ENCODE assay signal across 1 cellular context in the genomic region with DNA sequence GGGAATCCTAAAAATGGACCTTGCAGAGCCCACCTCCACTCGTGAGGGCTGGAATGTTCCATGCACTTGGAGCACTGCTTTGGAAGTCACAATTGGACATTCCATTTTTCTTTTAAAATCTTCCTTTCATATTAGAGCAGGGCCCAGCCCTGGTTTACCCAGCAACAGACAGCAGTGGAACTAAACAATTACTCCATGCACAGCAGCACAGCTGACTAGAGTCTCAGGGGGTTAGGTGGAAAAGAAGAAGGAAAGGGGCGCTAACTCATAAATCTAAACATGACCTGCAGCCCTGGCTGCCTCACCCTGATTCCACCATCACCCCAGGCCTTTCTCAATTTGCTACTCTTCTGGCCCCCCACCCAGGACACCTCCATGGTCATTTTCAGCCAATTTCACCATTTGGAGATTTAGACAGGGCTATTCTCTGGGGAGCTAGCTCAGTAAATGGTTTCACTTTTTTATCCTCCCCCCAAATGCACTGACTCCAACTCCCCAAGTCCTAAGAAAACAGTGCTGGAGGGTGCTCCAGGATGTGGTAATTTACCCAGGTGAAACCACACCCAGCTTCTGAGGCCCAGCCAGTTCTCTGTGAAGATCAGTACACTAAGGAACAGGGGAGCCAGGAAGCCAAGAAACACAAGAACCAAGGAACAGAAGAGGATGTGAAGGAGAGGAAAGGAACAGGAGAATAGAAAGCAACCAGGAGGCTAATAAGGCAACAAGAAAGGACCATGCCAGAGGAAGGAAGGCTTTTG.
TF ChIP-seq lines count a peak whose summit lies in the region.

No MANE protein-coding gene starts in this region.

TF ChIP-seq in IMR-90, 13 proteins besides CTCF, POLR2A, EP300 and RAD21:
- TF ChIP-seq BHLHE40 (IDR thresholded peaks at IDR 0.05; ENCODE audit: low read depth, low read length) = no peak
